In the genomic region with DNA sequence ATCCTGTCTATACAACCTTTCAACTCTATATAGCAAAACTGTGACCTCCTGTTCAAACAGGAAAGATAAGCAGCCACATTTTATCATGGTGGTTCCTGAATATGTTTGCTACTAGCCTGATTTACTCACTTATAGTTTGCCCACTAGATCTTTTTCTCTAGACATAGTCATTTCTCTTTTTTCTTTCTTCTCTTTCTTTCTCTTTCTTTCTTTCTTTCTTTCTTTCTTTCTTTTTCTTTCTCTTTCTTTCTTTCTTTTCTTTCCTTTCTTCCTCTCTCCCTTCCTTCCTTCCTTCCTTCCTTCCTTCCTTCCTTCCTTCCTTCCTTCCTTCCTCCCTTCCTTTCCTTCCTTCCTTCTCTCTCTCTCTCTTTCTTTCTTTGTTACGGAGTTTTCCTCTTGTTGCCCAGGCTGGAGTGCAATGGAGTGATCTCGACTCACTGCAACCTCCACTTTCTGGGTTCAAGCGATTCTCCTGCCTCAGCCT, we compare ENCODE assay signal across 1 cellular context.
A peak's percentile ranks its signal among the peaks of the same experiment; 100 is the strongest.
TF ChIP-seq lines count a peak whose summit lies in the region.
"Not testable (repeated sequence)": the region's sequence is repeated elsewhere in the genome, so short reads cannot be mapped to it uniquely, and the experiment has no call there.

No MANE protein-coding gene starts in this region.

TF ChIP-seq in K562, 482 proteins besides CTCF, POLR2A, EP300 and RAD21 (continued from another document and continues in another):
- peak; percentile 47; the same call in 1 of the 2 replicates for TF ChIP-seq ZNF407 (IDR thresholded peaks at IDR 0.05; ENCODE audit: low read depth)
- peak; percentile 69 for TF ChIP-seq CBFA2T3 (IDR thresholded peaks at IDR 0.05)
- 0 out of 2 replicates have a peak, but pooled peaks have one; percentile 47 for TF ChIP-seq OTX1 (CRISPR knock-in tag; IDR thresholded peaks at IDR 0.05)
- TF ChIP-seq KDM1A (IDR thresholded peaks at IDR 0.05): peak; percentile 57 to 79
- TF ChIP-seq ZBTB2 (IDR thresholded peaks at IDR 0.05): peak; percentile 83
- 0 out of 2 replicates have a peak, but pooled peaks have one; percentile 4 for TF ChIP-seq RAD51 (IDR thresholded peaks at IDR 0.05; ENCODE audit: borderline replicate concordance, low read depth)
- 0 out of 2 replicates have a peak, but pooled peaks have one; percentile 2 for TF ChIP-seq CREB3L1 (IDR thresholded peaks at IDR 0.05; ENCODE audit: borderline replicate concordance, low read depth)
- peak; percentile 64; the same call in 1 of the 2 replicates for TF ChIP-seq PHB2 (IDR thresholded peaks at IDR 0.05; ENCODE audit: low read depth)
- TF ChIP-seq, protein P1, sequence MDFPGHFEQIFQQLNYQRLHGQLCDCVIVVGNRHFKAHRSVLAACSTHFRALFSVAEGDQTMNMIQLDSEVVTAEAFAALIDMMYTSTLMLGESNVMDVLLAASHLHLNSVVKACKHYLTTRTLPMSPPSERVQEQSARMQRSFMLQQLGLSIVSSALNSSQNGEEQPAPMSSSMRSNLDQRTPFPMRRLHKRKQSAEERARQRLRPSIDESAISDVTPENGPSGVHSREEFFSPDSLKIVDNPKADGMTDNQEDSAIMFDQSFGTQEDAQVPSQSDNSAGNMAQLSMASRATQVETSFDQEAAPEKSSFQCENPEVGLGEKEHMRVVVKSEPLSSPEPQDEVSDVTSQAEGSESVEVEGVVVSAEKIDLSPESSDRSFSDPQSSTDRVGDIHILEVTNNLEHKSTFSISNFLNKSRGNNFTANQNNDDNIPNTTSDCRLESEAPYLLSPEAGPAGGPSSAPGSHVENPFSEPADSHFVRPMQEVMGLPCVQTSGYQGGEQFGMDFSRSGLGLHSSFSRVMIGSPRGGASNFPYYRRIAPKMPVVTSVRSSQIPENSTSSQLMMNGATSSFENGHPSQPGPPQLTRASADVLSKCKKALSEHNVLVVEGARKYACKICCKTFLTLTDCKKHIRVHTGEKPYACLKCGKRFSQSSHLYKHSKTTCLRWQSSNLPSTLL (IDR thresholded peaks at IDR 0.05): peak; percentile 75; the same call in 1 of the 2 replicates
- peak; percentile 76; the same call in 1 of the 2 replicates for TF ChIP-seq MIER1 (IDR thresholded peaks at IDR 0.05; ENCODE audit: low read depth)
- TF ChIP-seq ZZZ3 (IDR thresholded peaks at IDR 0.05): peak; percentile 66; the same call in 1 of the 2 replicates
- TF ChIP-seq CCNT2 (IDR thresholded peaks at IDR 0.05; ENCODE audit: borderline replicate concordance, extremely low read depth, insufficient read length, low read depth, low read length): peak; percentile 9
- TF ChIP-seq ARNT (IDR thresholded peaks at IDR 0.05): peak in 1 of 2 experiments; percentile 63; a peak in 1 of 4 replicates
- peak in 1 of 2 experiments; percentile 52 for TF ChIP-seq NCOA2 (IDR thresholded peaks at IDR 0.05; ENCODE audit: partially characterized antibody in 2 of 2)
- TF ChIP-seq, protein P2, sequence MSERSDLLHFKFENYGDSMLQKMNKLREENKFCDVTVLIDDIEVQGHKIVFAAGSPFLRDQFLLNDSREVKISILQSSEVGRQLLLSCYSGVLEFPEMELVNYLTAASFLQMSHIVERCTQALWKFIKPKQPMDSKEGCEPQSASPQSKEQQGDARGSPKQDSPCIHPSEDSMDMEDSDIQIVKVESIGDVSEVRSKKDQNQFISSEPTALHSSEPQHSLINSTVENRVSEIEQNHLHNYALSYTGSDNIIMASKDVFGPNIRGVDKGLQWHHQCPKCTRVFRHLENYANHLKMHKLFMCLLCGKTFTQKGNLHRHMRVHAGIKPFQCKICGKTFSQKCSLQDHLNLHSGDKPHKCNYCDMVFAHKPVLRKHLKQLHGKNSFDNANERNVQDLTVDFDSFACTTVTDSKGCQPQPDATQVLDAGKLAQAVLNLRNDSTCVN (CRISPR knock-in tag; IDR thresholded peaks at IDR 0.05): 0 out of 2 replicates have a peak, but pooled peaks have one; percentile 54
- TF ChIP-seq ARHGAP35 (IDR thresholded peaks at IDR 0.05; ENCODE audit: partially characterized antibody): peak; percentile 38
- peak in 1 of 2 experiments; percentile 95; a peak in 1 of 4 replicates for TF ChIP-seq KDM4B (IDR thresholded peaks at IDR 0.05; ENCODE audit: borderline replicate concordance in 2 of 2, low read depth in 1 of 2)
- peak; percentile 65; the same call in 1 of the 2 replicates for TF ChIP-seq KHSRP (IDR thresholded peaks at IDR 0.05)
- TF ChIP-seq, protein P3, sequence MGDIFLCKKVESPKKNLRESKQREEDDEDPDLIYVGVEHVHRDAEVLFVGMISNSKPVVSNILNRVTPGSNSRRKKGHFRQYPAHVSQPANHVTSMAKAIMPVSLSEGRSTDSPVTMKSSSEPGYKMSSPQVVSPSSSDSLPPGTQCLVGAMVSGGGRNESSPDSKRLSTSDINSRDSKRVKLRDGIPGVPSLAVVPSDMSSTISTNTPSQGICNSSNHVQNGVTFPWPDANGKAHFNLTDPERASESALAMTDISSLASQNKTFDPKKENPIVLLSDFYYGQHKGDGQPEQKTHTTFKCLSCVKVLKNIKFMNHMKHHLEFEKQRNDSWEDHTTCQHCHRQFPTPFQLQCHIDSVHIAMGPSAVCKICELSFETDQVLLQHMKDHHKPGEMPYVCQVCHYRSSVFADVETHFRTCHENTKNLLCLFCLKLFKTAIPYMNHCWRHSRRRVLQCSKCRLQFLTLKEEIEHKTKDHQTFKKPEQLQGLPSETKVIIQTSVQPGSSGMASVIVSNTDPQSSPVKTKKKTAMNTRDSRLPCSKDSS (IDR thresholded peaks at IDR 0.05; ENCODE audit: low read depth, partially characterized antibody): peak; percentile 29
- TF ChIP-seq RBFOX2 (IDR thresholded peaks at IDR 0.05; ENCODE audit: low read depth, low read length): 0 out of 2 replicates have a peak, but pooled peaks have one; percentile 12
- TF ChIP-seq RCOR1 (IDR thresholded peaks at IDR 0.05; ENCODE audit: borderline replicate concordance in 1 of 2, low read depth in 2 of 2, low read length in 2 of 2): peak in 1 of 2 experiments; percentile 67; a peak in 1 of 4 replicates
- peak in 1 of 2 experiments; percentile 47; a peak in 2 of 4 replicates for TF ChIP-seq TRIM24 (IDR thresholded peaks at IDR 0.05)
- peak; percentile 47 for TF ChIP-seq POLR2B (IDR thresholded peaks at IDR 0.05; ENCODE audit: low read depth, partially characterized antibody)
- TF ChIP-seq MYBL2 (IDR thresholded peaks at IDR 0.05; ENCODE audit: low read depth): peak; percentile 46; the same call in 1 of the 2 replicates
- not testable (repeated sequence) for TF ChIP-seq MYBL2 (CRISPR knock-in tag; IDR thresholded peaks at IDR 0.05; ENCODE audit: borderline replicate concordance)
- TF ChIP-seq MTA1 (IDR thresholded peaks at IDR 0.05; ENCODE audit: borderline replicate concordance): peak; percentile 78; the same call in 1 of the 2 replicates
